ENCODE assay signal across 26 cellular contexts in the genomic region with DNA sequence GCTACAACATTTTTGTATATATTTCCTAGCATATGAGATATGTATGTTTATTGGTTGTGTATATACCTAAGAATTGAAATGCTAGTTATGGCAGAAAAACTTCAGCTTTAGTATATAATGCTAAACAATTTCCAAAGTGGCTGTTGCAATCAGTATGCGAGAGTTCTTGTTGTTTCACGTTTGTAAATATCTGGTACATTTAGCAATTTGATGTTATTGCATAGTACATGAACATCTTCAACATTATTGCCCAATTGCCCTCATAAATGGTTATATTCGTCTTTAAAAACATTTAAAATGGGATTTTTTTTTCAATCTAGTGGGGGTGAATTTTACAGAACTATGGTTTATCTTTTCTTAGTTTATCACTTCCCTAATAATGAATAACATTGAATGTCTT.
"Had no signal": no experiment of that assay in that cellular context is flagged by ENCODE, and none has a peak within 500 bp of the region (broad histone marks: within the 10 kb centered on the region; RNA-seq: fewer than 3 reads in every experiment).

No MANE protein-coding gene starts in this region.

- H3K36me3 ChIP-seq: pancreas, prostate gland, uterus had no signal

- H3K4me3 ChIP-seq: adrenal gland, ascending aorta, cardiac muscle cell, heart right ventricle, pancreas, prostate gland, sigmoid colon, uterus had no signal

- H3K4me1 ChIP-seq: adrenal gland, ascending aorta, foreskin keratinocyte, heart right ventricle, pancreas, prostate gland, sigmoid colon, uterus had no signal

- H3K27me3 ChIP-seq: adrenal gland, ascending aorta, cardiac muscle cell, foreskin keratinocyte, heart right ventricle, pancreas, sigmoid colon, uterus had no signal

- H3K27ac ChIP-seq: adrenal gland, ascending aorta, cardiac muscle cell, foreskin keratinocyte, heart right ventricle, pancreas, prostate gland, sigmoid colon, uterus had no signal

- FAIRE-seq: pancreas, small intestine had no signal

- ATAC-seq: activated CD4-positive, alpha-beta T cell treated with anti-CD3 and anti-CD28 coated beads for 36 hours; activated T-cell treated with anti-CD3 and anti-CD28 coated beads, Interleukin-2, amount 50 U/mL, for 72 hours; effector memory CD8-positive, alpha-beta T cell; foreskin keratinocyte; heart right ventricle; pancreas; stimulated activated effector memory CD8-positive, alpha-beta T cell treated with anti-CD3 and anti-CD28 coated beads, Interleukin-12 subunit alpha, Interleukin-12 subunit beta, amount 100 ng/mL, for 72 hours; stimulated activated naive CD8-positive, alpha-beta T cell treated with anti-CD3 and anti-CD28 coated beads, Interleukin-15, amount 100 ng/mL, for 72 hours had no signal

- H3K9me3 ChIP-seq: adrenal gland, ascending aorta, heart right ventricle, pancreas, prostate gland, sigmoid colon, uterus had no signal

- DNase-seq: activated CD4-positive, alpha-beta T cell treated with anti-CD3 and anti-CD28 coated beads for 36 hours; activated CD4-positive, alpha-beta T cell treated with anti-CD3 and anti-CD28 coated beads, Interleukin-2, amount 50 U/mL, for 4 hours; activated CD4-positive, CD25-positive, alpha-beta regulatory T cell; activated naive CD4-positive, alpha-beta T cell treated with Interleukin-2 at 50 U/mL for 16 hours; activated T-cell treated with anti-CD3 and anti-CD28 coated beads for 4 hours; activated T-cell treated with anti-CD3 and anti-CD28 coated beads, Interleukin-2, amount 50 U/mL, for 72 hours; adrenal gland; cortex of kidney; effector memory CD8-positive, alpha-beta T cell; erythroblast; foreskin keratinocyte; heart right ventricle; naive B cell; nephron progenitor cell; pancreas; retina; sigmoid colon; small intestine; stimulated activated CD4-positive, alpha-beta T cell treated with anti-CD3 and anti-CD28 coated beads, Interleukin-4, amount 100 ng/mL, for 24 hours; stimulated activated naive CD8-positive, alpha-beta T cell treated with anti-CD3 and anti-CD28 coated beads, Interleukin-15, amount 100 ng/mL, for 72 hours; substantia nigra; uterus had no signal
